ENCODE assay signal across 8 cellular contexts in genomic region chr7:20798081-20798693, GRCh38. TPM values are rescaled to one million over a fixed set of nuclear protein-coding genes. Genes with fewer than 3 reads are reported as not detected.
DNase-seq lines count a peak whose midpoint lies in the region; ATAC-seq and TF ChIP-seq lines count a peak whose summit lies in the region.

No MANE protein-coding gene starts in this region.

- H3K4me1 Mint-ChIP-seq in brain, result peaks cover 41% of the 10 kb centered on the region
- H3K4me1 Mint-ChIP-seq in HFFc6 (ENCODE audit: low read depth), result peaks cover 5% of the 10 kb centered on the region

- 1% methylated on average over 77 of the region's 77 CpGs for WGBS in urinary bladder

- TF ChIP-seq CTCF in brain (conservative IDR thresholded peaks at IDR 0.05), result no peak
- TF ChIP-seq CTCF in HFFc6 (IDR thresholded peaks at IDR 0.05), result no peak

- H3K27ac Mint-ChIP-seq in brain (no peak overlapping the region), HFFc6 (no peak overlapping the region)

- intact Hi-C loops in left colon (cut with DNase I, micrococcal nuclease), result no loop called here

- H3K36me3 Mint-ChIP-seq in brain (no peaks in the 10 kb centered on the region), HFFc6 (ENCODE audit: low read depth) (no peaks in the 10 kb centered on the region)

- no peak overlapping the region for H3K27ac ChIP-seq in urinary bladder (ENCODE audit: low read depth)

- DNase-seq in DMS153 treated with DMSO at 0.1 percent for 48 hours (lab: John Stamatoyannopoulos, UW; ENCODE audit: unreplicated experiment) (peak; percentile 85), NCI-H748 (lab: John Stamatoyannopoulos, UW; ENCODE audit: unreplicated experiment) (peak; percentile 93), left colon (peak; percentile 64 to 66), HFFc6 (no peak)

- H3K9me3 Mint-ChIP-seq in brain (peaks cover 0 to 3% (median 0%) of the 10 kb centered on the region in 5 experiments), HFFc6 (no peaks in the 10 kb centered on the region)

- H3K4me1 ChIP-seq in urinary bladder (ENCODE audit: insufficient read depth), result peaks cover 3% of the 10 kb centered on the region

- H3K27me3 Mint-ChIP-seq in brain (peaks cover 45% of the 10 kb centered on the region), HFFc6 (ENCODE audit: insufficient read depth) (peaks cover 28% of the 10 kb centered on the region)

- peak overlapping the region in 4 of 5 experiments; percentile 81 to 85 (median 82) for H3K4me3 Mint-ChIP-seq in brain
- H3K4me3 Mint-ChIP-seq in HFFc6, result no peak overlapping the region

- H3K36me3 ChIP-seq in urinary bladder (ENCODE audit: insufficient read depth), result no peaks in the 10 kb centered on the region

- H3K4me3 ChIP-seq in urinary bladder (ENCODE audit: low read depth, low read length), result peak overlapping the region; percentile 53

- ATAC-seq in GM19351 (IDR thresholded peaks at IDR 0.05; ENCODE audit: unreplicated experiment) (peak; percentile 81), HG03175 (IDR thresholded peaks at IDR 0.05; ENCODE audit: unreplicated experiment) (peak; percentile 78), left colon (peak; percentile 96)

RNA-seq across cellular contexts. Expression of gene SP8, which starts 11.5 kb away (rescaled TPM):
- polyA plus RNA-seq in brain (ENCODE audit: insufficient read depth, low read depth, low replicate concordance) (1.2 TPM), urinary bladder (not detected)
- total RNA-seq in left colon (not detected), urinary bladder (0.11 TPM)
- not detected for total RNA-seq in HFFc6 (2021; fragmentation: NEBNext Ultra II Directional; extraction: Animal tissue kit (Norgen Biotek cat#: 25700))
